ENCODE assay signal across 6 cellular contexts in genomic region chr1:215625949-215626348, GRCh38.
"Had no signal": no experiment of that assay in that cellular context is flagged by ENCODE, and none has a peak within 500 bp of the region (broad histone marks: within the 10 kb centered on the region; RNA-seq: fewer than 3 reads in every experiment).

No MANE protein-coding gene starts in this region.

- H3K9ac ChIP-seq: KMS-11 had no signal

- FAIRE-seq: HTR-8/SVneo had no signal

- DNase-seq: IMR-90, KBM-7, KG1 had no signal

- H3K27ac ChIP-seq: HL-60, KMS-11 had no signal

- H3K4me2 ChIP-seq: KMS-11 had no signal
